Comparison of ENCODE assay signal across 2 cellular contexts in the genomic region with DNA sequence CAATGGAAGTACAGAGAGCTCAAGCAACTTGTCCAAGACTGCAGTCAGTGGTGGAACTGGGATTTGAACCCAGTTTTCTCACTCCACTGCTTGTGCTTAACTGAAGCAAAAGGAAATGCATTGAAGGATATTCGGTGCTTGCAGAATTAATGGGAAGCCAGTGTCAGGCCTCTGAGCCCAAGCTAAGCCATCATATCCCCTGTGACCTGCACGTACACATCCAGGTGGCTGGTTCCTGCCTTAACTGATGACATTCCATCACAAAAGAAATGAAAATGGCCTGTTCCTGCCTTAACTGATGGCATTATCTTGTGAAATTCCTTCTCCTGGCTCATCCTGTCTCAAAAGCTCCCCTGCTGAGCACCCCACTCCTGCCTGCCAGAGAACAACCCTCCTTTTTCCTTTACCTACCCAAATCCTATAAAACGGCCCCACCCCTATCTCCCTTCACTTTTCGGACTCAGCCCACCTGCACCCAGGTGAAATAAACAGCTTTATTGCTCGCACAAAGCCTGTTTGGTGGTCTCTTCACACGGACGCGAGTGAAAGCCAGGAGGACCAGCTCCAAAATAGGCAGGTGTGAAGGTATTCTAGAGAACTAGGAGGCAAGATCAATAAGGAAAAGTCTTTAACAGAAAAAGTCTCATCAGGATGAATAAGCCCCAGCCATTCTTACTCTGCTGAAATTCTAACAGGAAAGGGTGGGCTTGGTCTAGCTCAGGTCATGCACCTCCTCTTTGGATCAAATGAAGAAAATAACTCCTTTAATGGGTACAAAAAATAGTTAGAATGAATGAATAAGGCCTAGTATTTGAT. TPM values are rescaled to one million over a fixed set of nuclear protein-coding genes. Genes with fewer than 3 reads are reported as not detected.
"Had no signal": no experiment of that assay in that cellular context is flagged by ENCODE, and none has a peak within 500 bp of the region (broad histone marks: within the 10 kb centered on the region; RNA-seq: fewer than 3 reads in every experiment).

No MANE protein-coding gene starts in this region.

RNA-seq across cellular contexts. Expression of a gene that starts 27.3 kb away (rescaled TPM):
- total RNA-seq: natural killer cell, pulmonary artery endothelial cell had no signal
